ENCODE assay signal across 2 cellular contexts in the genomic region with DNA sequence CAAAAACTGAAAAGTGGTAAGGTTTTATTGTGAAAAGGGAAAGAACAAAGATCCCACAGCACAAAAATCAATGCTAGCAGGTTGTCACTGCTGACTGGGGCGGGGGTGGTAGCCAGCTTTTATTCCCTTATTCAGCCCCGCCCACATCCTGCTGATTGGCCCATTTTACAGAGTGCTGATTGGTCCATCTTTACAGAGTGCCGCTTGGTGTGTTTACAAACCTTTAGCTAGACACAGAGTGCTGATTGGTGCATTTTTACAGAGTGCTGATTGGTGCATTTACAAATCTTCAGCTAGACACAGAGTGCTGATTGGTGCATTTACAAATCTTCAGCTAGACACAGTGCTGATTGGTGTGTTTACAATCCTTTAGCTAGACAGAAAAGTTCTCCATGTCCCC.
TF ChIP-seq lines count a peak whose summit lies in the region.

No MANE protein-coding gene starts in this region.

TF ChIP-seq in K562, 482 proteins besides CTCF, POLR2A, EP300 and RAD21:
- peak; percentile 57; the same call in 1 of the 2 replicates for TF ChIP-seq MBD2 (IDR thresholded peaks at IDR 0.05; ENCODE audit: borderline replicate concordance, low read depth)
- peak; percentile 86 for TF ChIP-seq CC2D1A (IDR thresholded peaks at IDR 0.05)
- peak; percentile 73 for TF ChIP-seq ASH1L (IDR thresholded peaks at IDR 0.05; ENCODE audit: borderline replicate concordance, low read depth, partially characterized antibody)
- peak; percentile 5 for TF ChIP-seq FOS (IDR thresholded peaks at IDR 0.05; ENCODE audit: extremely low read depth, insufficient read length)
- 0 out of 3 replicates have a peak, but pooled peaks of 1 of the 2 experiments have one; percentile 16 for TF ChIP-seq CBX3 (IDR thresholded peaks at IDR 0.05; ENCODE audit: borderline replicate concordance in 1 of 2, low read length in 2 of 2)
- TF ChIP-seq CHAMP1 (IDR thresholded peaks at IDR 0.05) = peak; percentile 91
- TF ChIP-seq C11orf30 (IDR thresholded peaks at IDR 0.05; ENCODE audit: low read depth) = peak; percentile 43; the same call in 1 of the 2 replicates
- TF ChIP-seq MAFG (tag; conservative IDR thresholded peaks at IDR 0.05) = peak; percentile 29; the same call in 1 of the 2 replicates
- TF ChIP-seq NFYB (IDR thresholded peaks at IDR 0.05; ENCODE audit: extremely low read depth, insufficient read length) = peak; percentile 92
- TF ChIP-seq RBM25 (IDR thresholded peaks at IDR 0.05; ENCODE audit: low read depth, low read length, severe bottlenecking) = peak; percentile 74
- peak; percentile 82 for TF ChIP-seq ZNF316 (IDR thresholded peaks at IDR 0.05)

TF ChIP-seq in HepG2, 621 proteins besides CTCF, POLR2A, EP300 and RAD21:
- TF ChIP-seq NFYB (CRISPR knock-in tag; IDR thresholded peaks at IDR 0.05) (peak; percentile 68), MAFF (IDR thresholded peaks at IDR 0.05; ENCODE audit: low read depth, low read length) (peak; percentile 44; the same call in 1 of the 2 replicates), MAFK (conservative IDR thresholded peaks at IDR 0.05 in 1 of 2, IDR thresholded peaks at IDR 0.05 in 1 of 2; ENCODE audit: low read length in 2 of 2) (peak; percentile 46 to 69; a peak in 3 of 4 replicates), NFYC (CRISPR knock-in tag; IDR thresholded peaks at IDR 0.05) (peak; percentile 68)
TF ChIP-seq in HepG2: peak in this region for 4; not testable (repeated sequence) for 617.
